In genomic region chr19:35161434-35161743, GRCh38 we compare ENCODE assay signal across 30 cellular contexts. TPM values are rescaled to one million over a fixed set of nuclear protein-coding genes. Genes with fewer than 3 reads are reported as not detected.
DNase-seq lines count a peak whose midpoint lies in the region; ATAC-seq, FAIRE-seq and TF ChIP-seq lines count a peak whose summit lies in the region.
"Had no signal": no experiment of that assay in that cellular context is flagged by ENCODE, and none has a peak within 500 bp of the region (broad histone marks: within the 10 kb centered on the region; RNA-seq: fewer than 3 reads in every experiment).

No MANE protein-coding gene starts in this region.

- H3K79me2 ChIP-seq in MM.1S (ENCODE audit: low read length): peaks cover 26% of the 10 kb centered on the region
- peaks cover 3% of the 10 kb centered on the region for H3K79me2 ChIP-seq in GM12878 (ENCODE audit: control insufficient read depth, insufficient read depth, low read length)
- H3K79me2 ChIP-seq in smooth muscle cell (ENCODE audit: low read depth): no peaks in the 10 kb centered on the region
- H3K79me2 ChIP-seq: hepatocyte had no signal

- TSS peak; percentile 16 for BruUV-seq in GM12878 (replicated peaks; lab: Mats Ljungman, UMichigan)

- in situ Hi-C loops in GM12878 (cut with MboI): no loop called here

- no peaks in the 10 kb centered on the region for H4K20me1 ChIP-seq in MM.1S (ENCODE audit: insufficient read depth, low read length)
- no peaks in the 10 kb centered on the region for H4K20me1 ChIP-seq in GM12878 (ENCODE audit: control insufficient read depth, insufficient read depth)
- H4K20me1 ChIP-seq in smooth muscle cell (ENCODE audit: low read depth): no peaks in the 10 kb centered on the region

- H3K9ac ChIP-seq in MM.1S (ENCODE audit: low read length) (no peak overlapping the region), GM12878 (ENCODE audit: control insufficient read depth, insufficient read depth, low read length) (no peak overlapping the region), smooth muscle cell (ENCODE audit: low read depth) (no peak overlapping the region)
- H3K9ac ChIP-seq: SK-N-SH had no signal

- H3K9me2 ChIP-seq in MM.1S (replicated peaks; ENCODE audit: insufficient read depth, low read length): no peaks in the 10 kb centered on the region
- H3K9me2 ChIP-seq: SK-N-SH had no signal

- ATAC-seq in stimulated activated naive CD8-positive, alpha-beta T cell treated with anti-CD3 and anti-CD28 coated beads, Interleukin-15, Interleukin-2, amounts not matched to agents 100 U/mL and 50 U/mL, for 24 hours: peak; percentile 57
- no peak for ATAC-seq in stimulated activated naive CD8-positive, alpha-beta T cell treated with anti-CD3 and anti-CD28 coated beads, Interleukin-15, amount 100 ng/mL, for 72 hours
- ATAC-seq in GM12878: peak; percentile 43; the same call in 2 of the 3 replicates
- ATAC-seq: gastroesophageal sphincter, mucosa of descending colon, T-helper 17 cell had no signal

- H3K27me3 ChIP-seq in MM.1S (replicated peaks; ENCODE audit: insufficient read depth, low read length) (no peaks in the 10 kb centered on the region), GM12878 (replicated peaks in 1 of 2; ENCODE audit: control insufficient read depth in 2 of 2, insufficient read depth in 2 of 2, low read length in 1 of 2) (no peaks in the 10 kb centered on the region), smooth muscle cell (ENCODE audit: low read depth) (no peaks in the 10 kb centered on the region)
- H3K27me3 ChIP-seq: MG63, ovary, suprapubic skin had no signal

- H3K27ac Mint-ChIP-seq in stimulated activated naive CD8-positive, alpha-beta T cell treated with anti-CD3 and anti-CD28 coated beads, Interleukin-15, amount 100 ng/mL, for 72 hours: no peak overlapping the region
- H3K27ac Mint-ChIP-seq: brain, nephron progenitor cell had no signal

- WGBS in GM12878 (ENCODE audit: insufficient coverage, insufficient replicate concordance, low lambda C conversion rate, missing lambda C conversion rate): 69% methylated on average over 2 of the region's 2 CpGs
- WGBS in smooth muscle cell (ENCODE audit: low lambda C conversion rate): 100% methylated on average over 2 of the region's 2 CpGs

- H3K27ac ChIP-seq in MM.1S (ENCODE audit: low read length) (no peak overlapping the region), GM12878 (ENCODE audit: control insufficient read depth, insufficient read depth) (no peak overlapping the region), smooth muscle cell (ENCODE audit: low read depth) (no peak overlapping the region)
- H3K27ac ChIP-seq: gastroesophageal sphincter, hepatocyte, ovary, suprapubic skin had no signal

- peaks cover 14% of the 10 kb centered on the region for H3K36me3 ChIP-seq in MM.1S (replicated peaks; ENCODE audit: insufficient read depth, low read length)
- H3K36me3 ChIP-seq in GM12878 (ENCODE audit: control insufficient read depth in 2 of 2, insufficient read depth in 2 of 2, low read length in 1 of 2): peaks cover 24 to 56% of the 10 kb centered on the region in 2 experiments
- H3K36me3 ChIP-seq in smooth muscle cell (ENCODE audit: low read depth): peaks cover 46% of the 10 kb centered on the region
- H3K36me3 ChIP-seq: ovary had no signal

- intact Hi-C loops in GM12878 (cut with micrococcal nuclease; ENCODE audit: unreplicated experiment): no loop called here

- CTCF ChIA-PET in GM12878 (lab: Yijun Ruan, JAX): interaction anchor here (1.5 to 3.7 kb wide), 3 partner anchors 10 to 45 kb away, joined by 3 to 19 read pairs (median 7); no protein-coding TSS in a partner anchor

- POLR2A ChIA-PET in GM12878 (lab: Charles Lee): interaction anchor here (1.0 to 1.6 kb wide), 2 partner anchors 45 to 361 kb away, joined by 3 to 6 read pairs; no protein-coding TSS in a partner anchor

- H3K9me3 ChIP-seq in MM.1S (replicated peaks; ENCODE audit: insufficient read depth, low read length): no peaks in the 10 kb centered on the region
- H3K9me3 ChIP-seq in GM12878 (replicated peaks; ENCODE audit: control insufficient read depth, insufficient read depth, low read length): peaks cover 36% of the 10 kb centered on the region
- H3K9me3 ChIP-seq in smooth muscle cell (replicated peaks; ENCODE audit: low read depth): peaks cover 9% of the 10 kb centered on the region
- H3K9me3 ChIP-seq: SK-N-SH had no signal

- no peak overlapping the region for H3K4me3 Mint-ChIP-seq in stimulated activated naive CD8-positive, alpha-beta T cell treated with anti-CD3 and anti-CD28 coated beads, Interleukin-15, amount 100 ng/mL, for 72 hours
- H3K4me3 Mint-ChIP-seq: brain, CD14-positive monocyte, nephron progenitor cell, T-helper 17 cell had no signal

- no peak overlapping the region for H3K4me3 ChIP-seq in MM.1S (ENCODE audit: low read length)
- no peak overlapping the region for H3K4me3 ChIP-seq in GM12878
- no peak overlapping the region for H3K4me3 ChIP-seq in smooth muscle cell
- H3K4me3 ChIP-seq: gastroesophageal sphincter, hepatocyte, lung, MG63, mucosa of descending colon, ovary, suprapubic skin had no signal

- FAIRE-seq in GM12878 (lab: Jason Lieb, UNC): no peak
- FAIRE-seq: endothelial cell of umbilical vein, small intestine had no signal

- TF ChIP-seq EP300 in GM12878 (IDR thresholded peaks at IDR 0.05; ENCODE audit: borderline replicate concordance in 1 of 2, control insufficient read depth in 1 of 2, low read depth in 2 of 2, low read length in 2 of 2): no peak

- H3K4me1 Mint-ChIP-seq in stimulated activated naive CD8-positive, alpha-beta T cell treated with anti-CD3 and anti-CD28 coated beads, Interleukin-15, amount 100 ng/mL, for 72 hours: peaks cover 51% of the 10 kb centered on the region
- H3K4me1 Mint-ChIP-seq: brain had no signal

- no peaks in the 10 kb centered on the region for H3F3A ChIP-seq in MM.1S (ENCODE audit: insufficient read depth, low read length)
- no peaks in the 10 kb centered on the region for H3F3A ChIP-seq in smooth muscle cell (ENCODE audit: low read depth)

- peaks cover 38 to 51% of the 10 kb centered on the region in 2 donors for H3K9me3 Mint-ChIP-seq in stimulated activated naive CD8-positive, alpha-beta T cell treated with anti-CD3 and anti-CD28 coated beads, Interleukin-15, amount 100 ng/mL, for 72 hours

- TF ChIP-seq POLR2A in GM12878 (IDR thresholded peaks at IDR 0.05; ENCODE audit: low read depth, low read length): no peak

- H3K4me2 ChIP-seq in MM.1S (ENCODE audit: low read depth, low read length) (no peak overlapping the region), GM12878 (ENCODE audit: control insufficient read depth, insufficient read depth) (no peak overlapping the region), smooth muscle cell (no peak overlapping the region)
- H3K4me2 ChIP-seq: hepatocyte, SK-N-SH had no signal

- H3K4me1 ChIP-seq in MM.1S (ENCODE audit: low read length) (peaks cover 1% of the 10 kb centered on the region), GM12878 (ENCODE audit: control insufficient read depth, insufficient read depth, low read length) (peaks cover 4% of the 10 kb centered on the region; the same call in 1 of the 2 replicates), smooth muscle cell (ENCODE audit: low read depth) (no peaks in the 10 kb centered on the region)
- H3K4me1 ChIP-seq: suprapubic skin had no signal

- SMC1A ChIA-PET in GM12878 (lab: Charles Lee; ENCODE audit: uncharacterized antibody, unreplicated experiment): interaction anchor here (0.7 to 1.7 kb wide), 5 partner anchors 21 to 53 kb away, joined by 3 to 6 read pairs (median 3); no protein-coding TSS in a partner anchor

- RAD21 ChIA-PET in GM12878 (lab: Charles Lee; ENCODE audit: unreplicated experiment): interaction anchor here (0.7 to 1.3 kb wide), 2 partner anchors 19 to 44 kb away, joined by 3 to 4 read pairs; no protein-coding TSS in a partner anchor

- TF ChIP-seq CTCF in MM.1S (IDR thresholded peaks at IDR 0.05; ENCODE audit: low read length): no peak
- TF ChIP-seq CTCF in GM12878 (IDR thresholded peaks at IDR 0.05 in 2 of 3, conservative IDR thresholded peaks at IDR 0.05 in 1 of 3; ENCODE audit: control insufficient read depth in 2 of 3, extremely low read depth in 1 of 3, insufficient read depth in 1 of 3, low read depth in 3 of 3, low read length in 3 of 3): no peak
- TF ChIP-seq CTCF in smooth muscle cell (IDR thresholded peaks at IDR 0.05; ENCODE audit: borderline replicate concordance, insufficient read depth, poor library complexity, severe bottlenecking): no peak

- no peak for DNase-seq in stimulated activated naive CD8-positive, alpha-beta T cell treated with anti-CD3 and anti-CD28 coated beads, Interleukin-15, Interleukin-2, amounts not matched to agents 100 U/mL and 50 U/mL, for 24 hours
- no peak for DNase-seq in stimulated activated naive CD8-positive, alpha-beta T cell treated with anti-CD3 and anti-CD28 coated beads, Interleukin-15, amount 100 ng/mL, for 72 hours
- peak; percentile 28 for DNase-seq in MM.1S
- DNase-seq in GM12878 (ENCODE audit: low read depth, low spot score): no peak
- DNase-seq in NCI-H446 (lab: John Stamatoyannopoulos, UW): no peak
- no peak for DNase-seq in GM03348 (ENCODE audit: low spot score)
- no peak for DNase-seq in smooth muscle cell (lab: John Stamatoyannopoulos, UW; ENCODE audit: unreplicated experiment)
- DNase-seq: activated gamma-delta T cell treated with Interleukin-2 at 50 U/mL for 16 hours; DMS 273 treated with DMSO at 0.1 percent for 48 hours; KBM-7; MG63; mucosa of descending colon; NCI-H1436; NCI-H2081 treated with DMSO at 0.1 percent for 48 hours; nephron progenitor cell; ovary; retina; SK-N-SH; small intestine; stimulated activated CD4-positive, alpha-beta T cell treated with anti-CD3 and anti-CD28 coated beads, Interleukin-1b, Interleukin-23, amount 100 ng/mL, for 48 hours; T-helper 17 cell had no signal

- no peaks in the 10 kb centered on the region for H3K27me3 Mint-ChIP-seq in stimulated activated naive CD8-positive, alpha-beta T cell treated with anti-CD3 and anti-CD28 coated beads, Interleukin-15, amount 100 ng/mL, for 72 hours
- H3K27me3 Mint-ChIP-seq: T-helper 17 cell had no signal

- H2AFZ ChIP-seq in MM.1S (ENCODE audit: low read length): no peak overlapping the region
- H2AFZ ChIP-seq in GM12878 (ENCODE audit: control insufficient read depth, low read depth, low read length): no peak overlapping the region
- H2AFZ ChIP-seq in smooth muscle cell (ENCODE audit: low read depth): no peak overlapping the region
- H2AFZ ChIP-seq: hepatocyte had no signal

- no peak for TF ChIP-seq RAD21 in GM12878 (IDR thresholded peaks at IDR 0.05; ENCODE audit: insufficient read depth, low read depth, low read length)

RNA-seq across cellular contexts. Expression of gene FXYD5, which starts 6.9 kb away (rescaled TPM):
- total RNA-seq in GM12878 (2013; cell fraction: nucleolus; rRNA removed): 52.2 and 59.7 TPM in 2 replicates
- total RNA-seq in GM12878 (2014; rRNA removed) (87.9 and 98.5 TPM in 2 replicates), GM12878 (2014; rRNA removed; fragmentation: Illumina TruSeq; extraction: Trizol) (81.3 and 93.1 TPM in 2 replicates), GM12878 (2021) (94.7 and 106 TPM in 2 replicates), smooth muscle cell (89.3 and 133 TPM in 2 replicates)
- polyA plus RNA-seq in GM12878 (2011; ENCODE audit: low read depth): 80.1 TPM
- polyA plus RNA-seq in GM12878 (2011; rRNA removed) (46.4 and 82.4 TPM in 2 replicates), GM12878 (2014; fragmentation: Illumina TruSeq; extraction: Trizol) (117 and 159 TPM in 2 replicates), GM12878 (2014; fragmentation: Nextera tagmentation; extraction: Ambion mirVana) (10 to 100 TPM; 30.0 to 50.9 TPM), GM12878 (2014; rRNA removed) (63.2 and 73.1 TPM in 2 replicates), GM12878 (2016; fragmentation: Nextera tagmentation; extraction: Ambion mirVana) (100 to 1,000 TPM; 105 to 118 TPM), smooth muscle cell (205 and 246 TPM in 2 replicates)
- 211 and 223 TPM in 2 replicates for polyA plus RNA-seq in GM12878 (2011; cell fraction: cytosol; rRNA removed)
- polyA plus RNA-seq in GM12878 (2011; cell fraction: nucleus; rRNA removed): 94.1 and 97.6 TPM in 2 replicates
- 141 and 168 TPM in 2 replicates for polyA plus RNA-seq in GM12878 (2012)
- polyA minus RNA-seq in GM12878 (2011; rRNA and poly(A)+ RNA removed): 128 and 219 TPM in 2 replicates
- polyA minus RNA-seq in GM12878 (2011; cell fraction: cytosol; rRNA and poly(A)+ RNA removed): 99.8 and 105 TPM in 2 replicates
- polyA minus RNA-seq in GM12878 (2011; cell fraction: nucleus; rRNA and poly(A)+ RNA removed): 31.8 and 51.6 TPM in 2 replicates

RNA-seq across cellular contexts. Expression of gene FXYD7, which starts 18.3 kb away (rescaled TPM):
- not detected in 2 replicates for total RNA-seq in GM12878 (2013; cell fraction: nucleolus; rRNA removed)
- total RNA-seq in GM12878 (2014; rRNA removed) (not detected in 2 replicates), GM12878 (2014; rRNA removed; fragmentation: Illumina TruSeq; extraction: Trizol) (not detected in 2 replicates), GM12878 (2021) (0.28 TPM in 1 of 2 replicates, not detected in the other), smooth muscle cell (not detected in 2 replicates)
- polyA plus RNA-seq in GM12878 (2011; ENCODE audit: low read depth): not detected
- polyA plus RNA-seq in GM12878 (2011; rRNA removed) (0.07 and 0.12 TPM in 2 replicates), GM12878 (2014; fragmentation: Illumina TruSeq; extraction: Trizol) (not detected in 2 replicates), GM12878 (2014; fragmentation: Nextera tagmentation; extraction: Ambion mirVana) (under 1 TPM in 1 of 2 experiments, not detected in 1; 0.07 TPM), GM12878 (2014; rRNA removed) (0.37 TPM in 1 of 2 replicates, not detected in the other), GM12878 (2016; fragmentation: Nextera tagmentation; extraction: Ambion mirVana) (not detected), smooth muscle cell (not detected in 2 replicates)
- polyA plus RNA-seq in GM12878 (2011; cell fraction: cytosol; rRNA removed): 0.28 and 0.40 TPM in 2 replicates
- polyA plus RNA-seq in GM12878 (2011; cell fraction: nucleus; rRNA removed): 0.53 and 0.67 TPM in 2 replicates
- polyA plus RNA-seq in GM12878 (2012): 0.15 and 0.19 TPM in 2 replicates
- polyA minus RNA-seq in GM12878 (2011; rRNA and poly(A)+ RNA removed): not detected in 2 replicates
- not detected in 2 replicates for polyA minus RNA-seq in GM12878 (2011; cell fraction: cytosol; rRNA and poly(A)+ RNA removed)
- polyA minus RNA-seq in GM12878 (2011; cell fraction: nucleus; rRNA and poly(A)+ RNA removed): not detected in 2 replicates
- total RNA-seq: endothelial cell of umbilical vein, fibroblast of lung, gastroesophageal sphincter, lung had no signal
- polyA plus RNA-seq: CD14-positive monocyte, endothelial cell of umbilical vein, fibroblast of lung had no signal

RNA-seq across cellular contexts. Expression of gene FXYD1, which starts 22.8 kb away (rescaled TPM):
- total RNA-seq in GM12878 (2013; cell fraction: nucleolus; rRNA removed): not detected in 2 replicates
- 1.0 TPM in 1 of 2 replicates, not detected in the other for total RNA-seq in GM12878 (2014; rRNA removed)
- total RNA-seq in GM12878 (2014; rRNA removed; fragmentation: Illumina TruSeq; extraction: Trizol): not detected in 2 replicates
- 1.2 and 1.4 TPM in 2 replicates for total RNA-seq in GM12878 (2021)
- polyA plus RNA-seq in GM12878 (2011; ENCODE audit: low read depth): not detected
- 0.29 and 0.54 TPM in 2 replicates for polyA plus RNA-seq in GM12878 (2011; rRNA removed)
- 0.21 and 0.75 TPM in 2 replicates for polyA plus RNA-seq in GM12878 (2011; cell fraction: cytosol; rRNA removed)
- 0.82 and 1.0 TPM in 2 replicates for polyA plus RNA-seq in GM12878 (2011; cell fraction: nucleus; rRNA removed)
- 0.29 and 0.37 TPM in 2 replicates for polyA plus RNA-seq in GM12878 (2012)
- 0.34 TPM in 1 of 2 replicates, not detected in the other for polyA plus RNA-seq in GM12878 (2014; fragmentation: Illumina TruSeq; extraction: Trizol)
- polyA plus RNA-seq in GM12878 (2014; fragmentation: Nextera tagmentation; extraction: Ambion mirVana): not detected
- 0.14 and 0.37 TPM in 2 replicates for polyA plus RNA-seq in GM12878 (2014; rRNA removed)
- under 1 TPM in 1 of 2 experiments, not detected in 1; 0.44 TPM for polyA plus RNA-seq in GM12878 (2016; fragmentation: Nextera tagmentation; extraction: Ambion mirVana)
- polyA minus RNA-seq in GM12878 (2011; rRNA and poly(A)+ RNA removed): 0.62 TPM in 1 of 2 replicates, not detected in the other
- not detected in 2 replicates for polyA minus RNA-seq in GM12878 (2011; cell fraction: cytosol; rRNA and poly(A)+ RNA removed)
- not detected in 2 replicates for polyA minus RNA-seq in GM12878 (2011; cell fraction: nucleus; rRNA and poly(A)+ RNA removed)
- 3.2 and 3.5 TPM in 2 replicates for total RNA-seq in smooth muscle cell
- polyA plus RNA-seq in smooth muscle cell: 2.7 and 3.0 TPM in 2 replicates
- total RNA-seq: endothelial cell of umbilical vein, H4 had no signal
- polyA plus RNA-seq: endothelial cell of umbilical vein had no signal

RNA-seq across cellular contexts. Expression of gene LGI4, which starts 26.5 kb away (rescaled TPM):
- 0.17 TPM in 1 of 2 replicates, not detected in the other for total RNA-seq in GM12878 (2013; cell fraction: nucleolus; rRNA removed)
- 0.16 TPM in 1 of 2 replicates, not detected in the other for total RNA-seq in GM12878 (2014; rRNA removed)
- total RNA-seq in GM12878 (2014; rRNA removed; fragmentation: Illumina TruSeq; extraction: Trizol): not detected in 2 replicates
- total RNA-seq in GM12878 (2021): 0.29 TPM in 1 of 2 replicates, not detected in the other
- polyA plus RNA-seq in GM12878 (2011; ENCODE audit: low read depth): not detected
- 0.11 TPM in 1 of 2 replicates, not detected in the other for polyA plus RNA-seq in GM12878 (2011; rRNA removed)
- 0.08 and 0.15 TPM in 2 replicates for polyA plus RNA-seq in GM12878 (2011; cell fraction: cytosol; rRNA removed)
- 0.85 and 0.99 TPM in 2 replicates for polyA plus RNA-seq in GM12878 (2011; cell fraction: nucleus; rRNA removed)
- 0.03 and 0.20 TPM in 2 replicates for polyA plus RNA-seq in GM12878 (2012)
- polyA plus RNA-seq in GM12878 (2014; fragmentation: Illumina TruSeq; extraction: Trizol): not detected in 2 replicates
- polyA plus RNA-seq in GM12878 (2014; fragmentation: Nextera tagmentation; extraction: Ambion mirVana): not detected
- polyA plus RNA-seq in GM12878 (2014; rRNA removed): not detected in 2 replicates
- polyA plus RNA-seq in GM12878 (2016; fragmentation: Nextera tagmentation; extraction: Ambion mirVana): not detected
- polyA minus RNA-seq in GM12878 (2011; rRNA and poly(A)+ RNA removed): not detected in 2 replicates
- polyA minus RNA-seq in GM12878 (2011; cell fraction: cytosol; rRNA and poly(A)+ RNA removed): not detected in 2 replicates
- polyA minus RNA-seq in GM12878 (2011; cell fraction: nucleus; rRNA and poly(A)+ RNA removed): not detected in 2 replicates
- 0.22 TPM in 1 of 2 replicates, not detected in the other for total RNA-seq in smooth muscle cell
- 0.17 and 0.24 TPM in 2 replicates for polyA plus RNA-seq in smooth muscle cell
- total RNA-seq: endothelial cell of umbilical vein, H4 had no signal
- polyA plus RNA-seq: CD14-positive monocyte, endothelial cell of umbilical vein had no signal

RNA-seq across cellular contexts. Expression of gene FXYD3, which starts 45.8 kb away (rescaled TPM):
- not detected in 2 replicates for total RNA-seq in GM12878 (2013; cell fraction: nucleolus; rRNA removed)
- total RNA-seq in GM12878 (2014; rRNA removed) (not detected in 2 replicates), GM12878 (2014; rRNA removed; fragmentation: Illumina TruSeq; extraction: Trizol) (not detected in 2 replicates), GM12878 (2021) (0.44 and 0.80 TPM in 2 replicates), smooth muscle cell (26.3 and 37.0 TPM in 2 replicates)
- not detected for polyA plus RNA-seq in GM12878 (2011; ENCODE audit: low read depth)
- polyA plus RNA-seq in GM12878 (2011; rRNA removed) (not detected in 2 replicates), GM12878 (2014; fragmentation: Illumina TruSeq; extraction: Trizol) (not detected in 2 replicates), GM12878 (2014; fragmentation: Nextera tagmentation; extraction: Ambion mirVana) (under 1 TPM in 1 of 2 experiments, not detected in 1; 0.09 TPM), GM12878 (2014; rRNA removed) (not detected in 2 replicates), GM12878 (2016; fragmentation: Nextera tagmentation; extraction: Ambion mirVana) (not detected), smooth muscle cell (23.0 and 67.1 TPM in 2 replicates)
- polyA plus RNA-seq in GM12878 (2011; cell fraction: cytosol; rRNA removed): not detected in 2 replicates
- not detected in 2 replicates for polyA plus RNA-seq in GM12878 (2011; cell fraction: nucleus; rRNA removed)
- polyA plus RNA-seq in GM12878 (2012): not detected in 2 replicates
- polyA minus RNA-seq in GM12878 (2011; rRNA and poly(A)+ RNA removed): not detected in 2 replicates
- not detected in 2 replicates for polyA minus RNA-seq in GM12878 (2011; cell fraction: cytosol; rRNA and poly(A)+ RNA removed)
- not detected in 2 replicates for polyA minus RNA-seq in GM12878 (2011; cell fraction: nucleus; rRNA and poly(A)+ RNA removed)
- total RNA-seq: endothelial cell of umbilical vein, fibroblast of lung, H4, T-helper 17 cell had no signal
- polyA plus RNA-seq: CD14-positive monocyte, endothelial cell of umbilical vein, fibroblast of lung, SK-N-SH had no signal
